30 cellular contexts compared by ENCODE assay signal in the genomic region with DNA sequence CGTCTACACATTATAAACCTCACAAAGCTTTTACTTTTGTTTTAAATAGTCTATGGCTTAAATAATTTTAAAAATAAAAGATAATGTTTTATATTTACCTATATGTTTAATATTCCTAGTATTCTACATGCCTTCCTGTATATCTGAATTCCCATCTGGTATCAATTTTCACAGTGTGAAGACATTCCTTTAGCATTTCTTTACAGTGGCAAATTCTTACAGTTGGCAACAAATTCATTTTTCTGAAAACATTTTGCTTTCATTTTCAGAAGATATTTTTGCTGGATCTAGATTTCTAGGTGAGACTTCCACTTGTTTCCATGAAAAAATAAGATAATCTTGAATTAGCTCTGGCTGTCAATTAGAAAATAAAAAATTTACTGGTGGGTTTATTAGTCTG.
"Had no signal": no experiment of that assay in that cellular context is flagged by ENCODE, and none has a peak within 500 bp of the region (broad histone marks: within the 10 kb centered on the region; RNA-seq: fewer than 3 reads in every experiment).

No MANE protein-coding gene starts in this region.

- DNase-seq: cortex of kidney; effector memory CD8-positive, alpha-beta T cell; erythroblast; esophagus squamous epithelium; foreskin melanocyte; glutamatergic neuron; heart right ventricle; hippocampal formation; left cardiac atrium; left lung; mesenchymal stem cell; naive thymus-derived CD4-positive, alpha-beta T cell; stimulated activated CD4-positive, alpha-beta T cell treated with anti-CD3 and anti-CD28 coated beads, Interleukin-12 subunit alpha, Interleukin-12 subunit beta, amount 100 ng/mL, for 4 hours; stimulated activated CD4-positive, alpha-beta T cell treated with anti-CD3 and anti-CD28 coated beads, Interleukin-1b, Interleukin-23, amount 100 ng/mL, for 48 hours; stimulated activated CD4-positive, alpha-beta T cell treated with anti-CD3 and anti-CD28 coated beads, Interleukin-4, amount 100 ng/mL, for 1 hour; stimulated activated CD8-positive, alpha-beta memory T cell treated with anti-CD3 and anti-CD28 coated beads, Interleukin-4, amount 100 ng/mL, for 48 hours; stimulated activated naive CD4-positive, alpha-beta T cell; stimulated activated naive CD8-positive, alpha-beta T cell treated with anti-CD3 and anti-CD28 coated beads, Interleukin-15, amount 100 ng/mL, for 72 hours; transverse colon; upper lobe of right lung; uterus had no signal

- H3K4me3 ChIP-seq: esophagus squamous epithelium, heart right ventricle, left lung, neural progenitor cell, prostate gland, right atrium auricular region, smooth muscle cell, suprapubic skin, transverse colon, upper lobe of right lung, uterus had no signal

- H3K27me3 ChIP-seq: esophagus squamous epithelium, heart right ventricle, left lung, neural progenitor cell, right atrium auricular region, suprapubic skin, transverse colon, upper lobe of right lung, uterus had no signal

- FAIRE-seq: endometrium, islet of Langerhans had no signal

- H2AFZ ChIP-seq: neural progenitor cell had no signal

- H3K9me3 ChIP-seq: esophagus squamous epithelium, prostate gland, suprapubic skin, transverse colon, upper lobe of right lung, uterus had no signal

- H3K27ac ChIP-seq: esophagus squamous epithelium, heart right ventricle, left lung, neural progenitor cell, prostate gland, right atrium auricular region, suprapubic skin, transverse colon, upper lobe of right lung, uterus had no signal

- H3K36me3 Mint-ChIP-seq: naive thymus-derived CD4-positive, alpha-beta T cell; neural progenitor cell had no signal

- H3K4me1 ChIP-seq: esophagus squamous epithelium, heart right ventricle, left lung, prostate gland, right atrium auricular region, suprapubic skin, transverse colon, upper lobe of right lung, uterus had no signal

- H3K9ac ChIP-seq: neural progenitor cell had no signal

- H3K27me3 Mint-ChIP-seq: effector memory CD8-positive, alpha-beta T cell; naive thymus-derived CD4-positive, alpha-beta T cell; stimulated activated naive CD8-positive, alpha-beta T cell treated with anti-CD3 and anti-CD28 coated beads, Interleukin-15, amount 100 ng/mL, for 72 hours had no signal

- H3K4me3 Mint-ChIP-seq: effector memory CD8-positive, alpha-beta T cell; mesothelial cell of epicardium; naive thymus-derived CD4-positive, alpha-beta T cell; nephron; neural progenitor cell; stimulated activated naive CD8-positive, alpha-beta T cell treated with anti-CD3 and anti-CD28 coated beads, Interleukin-15, amount 100 ng/mL, for 72 hours had no signal

- H3K4me2 ChIP-seq: neural progenitor cell, smooth muscle cell had no signal

- H3K27ac Mint-ChIP-seq: effector memory CD8-positive, alpha-beta T cell; mesothelial cell of epicardium; naive thymus-derived CD4-positive, alpha-beta T cell; nephron; neural progenitor cell; stimulated activated naive CD8-positive, alpha-beta T cell treated with anti-CD3 and anti-CD28 coated beads, Interleukin-15, amount 100 ng/mL, for 72 hours had no signal

- H3K4me1 Mint-ChIP-seq: mesothelial cell of epicardium; naive thymus-derived CD4-positive, alpha-beta T cell; nephron; neural progenitor cell; stimulated activated naive CD8-positive, alpha-beta T cell treated with anti-CD3 and anti-CD28 coated beads, Interleukin-15, amount 100 ng/mL, for 72 hours had no signal

- H3K36me3 ChIP-seq: esophagus squamous epithelium, heart right ventricle, left lung, neural progenitor cell, prostate gland, right atrium auricular region, suprapubic skin, transverse colon, upper lobe of right lung, uterus had no signal
